ENCODE assay signal across 20 cellular contexts in genomic region chr5:80796861-80797260, GRCh38.
"Had no signal": no experiment of that assay in that cellular context is flagged by ENCODE, and none has a peak within 500 bp of the region (broad histone marks: within the 10 kb centered on the region; RNA-seq: fewer than 3 reads in every experiment).

No MANE protein-coding gene starts in this region.

- H3K27me3 ChIP-seq: heart right ventricle, pancreas, right lobe of liver, suprapubic skin, thyroid gland, upper lobe of left lung, uterus had no signal

- H3K27ac Mint-ChIP-seq: naive thymus-derived CD4-positive, alpha-beta T cell; nephron progenitor cell; stimulated activated effector memory CD8-positive, alpha-beta T cell treated with anti-CD3 and anti-CD28 coated beads, Interleukin-12 subunit alpha, Interleukin-12 subunit beta, amount 100 ng/mL, for 72 hours had no signal

- H3K27me3 Mint-ChIP-seq: naive thymus-derived CD4-positive, alpha-beta T cell had no signal

- ATAC-seq: esophagus mucosa; heart right ventricle; naive thymus-derived CD4-positive, alpha-beta T cell; pancreas; right lobe of liver; stimulated activated effector memory CD8-positive, alpha-beta T cell treated with anti-CD3 and anti-CD28 coated beads, Interleukin-12 subunit alpha, Interleukin-12 subunit beta, amount 100 ng/mL, for 72 hours; stimulated activated naive CD8-positive, alpha-beta T cell treated with anti-CD3 and anti-CD28 coated beads, Interleukin-15, Interleukin-2, amounts not matched to agents 100 U/mL and 50 U/mL, for 24 hours had no signal

- H3K27ac ChIP-seq: heart right ventricle, pancreas, prostate gland, right lobe of liver, suprapubic skin, thyroid gland, upper lobe of left lung, uterus had no signal

- H3K4me3 Mint-ChIP-seq: naive thymus-derived CD4-positive, alpha-beta T cell; nephron progenitor cell; stimulated activated effector memory CD8-positive, alpha-beta T cell treated with anti-CD3 and anti-CD28 coated beads, Interleukin-12 subunit alpha, Interleukin-12 subunit beta, amount 100 ng/mL, for 72 hours had no signal

- H3K4me1 Mint-ChIP-seq: naive thymus-derived CD4-positive, alpha-beta T cell; nephron progenitor cell had no signal

- H3K9me3 Mint-ChIP-seq: naive thymus-derived CD4-positive, alpha-beta T cell; nephron progenitor cell; stimulated activated effector memory CD8-positive, alpha-beta T cell treated with anti-CD3 and anti-CD28 coated beads, Interleukin-12 subunit alpha, Interleukin-12 subunit beta, amount 100 ng/mL, for 72 hours had no signal

- DNase-seq: effector memory CD4-positive, alpha-beta T cell; heart right ventricle; hypothalamus; kidney glomerular epithelial cell; naive thymus-derived CD4-positive, alpha-beta T cell; nephron progenitor cell; pancreas; right lobe of liver; stimulated activated CD4-positive, alpha-beta T cell treated with anti-CD3 and anti-CD28 coated beads, Interleukin-4, amount 100 ng/mL, for 1 hour; stimulated activated CD8-positive, alpha-beta memory T cell treated with anti-CD3 and anti-CD28 coated beads, Interleukin-4, amount 100 ng/mL, for 48 hours; stimulated activated naive CD8-positive, alpha-beta T cell treated with anti-CD3 and anti-CD28 coated beads, Interleukin-15, Interleukin-2, amounts not matched to agents 100 U/mL and 50 U/mL, for 24 hours; thyroid gland; uterus had no signal

- H3K4me3 ChIP-seq: heart right ventricle, pancreas, prostate gland, right lobe of liver, suprapubic skin, thyroid gland, upper lobe of left lung, uterus had no signal

- FAIRE-seq: frontal cortex, islet of Langerhans had no signal

- H3K4me1 ChIP-seq: prostate gland, suprapubic skin, uterus had no signal

- H3K9me3 ChIP-seq: heart right ventricle, pancreas, prostate gland, right lobe of liver, suprapubic skin, thyroid gland, upper lobe of left lung, uterus had no signal

- H3K36me3 ChIP-seq: prostate gland, uterus had no signal
